3 cellular contexts compared by ENCODE assay signal in genomic region chr5:138247800-138248199, GRCh38. TPM values are rescaled to one million over a fixed set of nuclear protein-coding genes. Genes with fewer than 3 reads are reported as not detected.
"Had no signal": no experiment of that assay in that cellular context is flagged by ENCODE, and none has a peak within 500 bp of the region (broad histone marks: within the 10 kb centered on the region; RNA-seq: fewer than 3 reads in every experiment).

No MANE protein-coding gene starts in this region.

RNA-seq across cellular contexts. Expression of gene GFRA3, which starts 26.6 kb away (rescaled TPM):
- total RNA-seq: LHCN-M2, M059J, MCF 10A had no signal
